Comparison of ENCODE assay signal across 21 cellular contexts in genomic region chrX:32851556-32851955, GRCh38.
DNase-seq lines count a peak whose midpoint lies in the region; ATAC-seq, FAIRE-seq and TF ChIP-seq lines count a peak whose summit lies in the region.
"Had no signal": no experiment of that assay in that cellular context is flagged by ENCODE, and none has a peak within 500 bp of the region (broad histone marks: within the 10 kb centered on the region; RNA-seq: fewer than 3 reads in every experiment).

No MANE protein-coding gene starts in this region.

- H3K36me3 ChIP-seq in psoas muscle (ENCODE audit: insufficient read depth in 1 of 2, low read depth in 1 of 2) (peaks cover 0 to 3% of the 10 kb centered on the region in 2 donors), aorta (ENCODE audit: control insufficient read depth in 1 of 2, insufficient read depth in 2 of 2, low read length in 1 of 2) (no peaks in the 10 kb centered on the region), small intestine (ENCODE audit: control insufficient read depth in 2 of 2, insufficient read depth in 2 of 2, low read length in 2 of 2) (no peaks in the 10 kb centered on the region)
- H3K36me3 ChIP-seq: BLaER1 treated with 17β-estradiol and CSF1 and Interleukin-3, amounts not matched to agents 10 nM and 100 nM had no signal

- no peak for TF ChIP-seq CTCF in psoas muscle (IDR thresholded peaks at IDR 0.05)

- H3K27me3 ChIP-seq in psoas muscle (ENCODE audit: insufficient read depth in 3 of 3, low read length in 2 of 3) = no peaks in the 10 kb centered on the region
- no peaks in the 10 kb centered on the region for H3K27me3 ChIP-seq in aorta (ENCODE audit: control insufficient read depth in 1 of 2, insufficient read depth in 2 of 2, low read length in 1 of 2)
- H3K27me3 ChIP-seq in small intestine (ENCODE audit: control insufficient read depth in 2 of 2, insufficient read depth in 2 of 2, low read length in 2 of 2) = no peaks in the 10 kb centered on the region

- H3K9me3 ChIP-seq in psoas muscle = no peaks in the 10 kb centered on the region
- no peaks in the 10 kb centered on the region for H3K9me3 ChIP-seq in aorta (ENCODE audit: control insufficient read depth, low read length)
- no peaks in the 10 kb centered on the region for H3K9me3 ChIP-seq in small intestine (ENCODE audit: control insufficient read depth, low read depth)
- H3K9me3 ChIP-seq: A549; BLaER1 treated with 17β-estradiol and CSF1 and Interleukin-3, amounts not matched to agents 10 nM and 100 nM; Caco-2 had no signal

- H3K4me1 ChIP-seq in psoas muscle (no peaks in the 10 kb centered on the region), aorta (ENCODE audit: control insufficient read depth in 1 of 2, insufficient read depth in 2 of 2, low read length in 2 of 2) (no peaks in the 10 kb centered on the region), small intestine (ENCODE audit: control insufficient read depth in 2 of 2, insufficient read depth in 1 of 2, low read depth in 1 of 2, low read length in 1 of 2) (no peaks in the 10 kb centered on the region)
- H3K4me1 ChIP-seq: A549; BLaER1 treated with 17β-estradiol and CSF1 and Interleukin-3, amounts not matched to agents 10 nM and 100 nM; Caco-2 had no signal

- H3K27ac ChIP-seq in psoas muscle = peak overlapping the region; percentile 25
- no peak overlapping the region for H3K27ac ChIP-seq in aorta (ENCODE audit: low read depth in 1 of 2, low read length in 2 of 2)
- no peak overlapping the region for H3K27ac ChIP-seq in small intestine (ENCODE audit: low read depth in 1 of 2, low read length in 1 of 2)
- H3K27ac ChIP-seq: 22Rv1; A549; BLaER1 treated with 17β-estradiol and CSF1 and Interleukin-3, amounts not matched to agents 10 nM and 100 nM; C4-2B had no signal

- DNase-seq in HTR-8/SVneo (ENCODE audit: insufficient read length, low spot score) (no peak), psoas muscle (peak; percentile 11 to 47), aorta (no peak), small intestine (no peak), foreskin melanocyte (no peak)
- DNase-seq: AML-193; Caco-2; Calu3; CD4-positive, alpha-beta T cell; CD8-positive, alpha-beta T cell; DMS79 treated with DMSO at 0.1 percent for 48 hours; GF-D8 had no signal

- intact Hi-C loops in psoas muscle (cut with DNase I) (no loop called here), aorta (cut with DNase I) (no loop called here)

- ATAC-seq in psoas muscle (peak; percentile 32 to 73 (median 70)), aorta (ENCODE audit: low FRiP score) (peak; percentile 22)
- ATAC-seq: A549; CD8-positive, alpha-beta T cell; GM12878 had no signal

- no peak overlapping the region for H3K4me3 ChIP-seq in psoas muscle
- H3K4me3 ChIP-seq in aorta (ENCODE audit: low read length in 2 of 2) = no peak overlapping the region
- no peak overlapping the region for H3K4me3 ChIP-seq in small intestine (ENCODE audit: low read depth in 1 of 2, low read length in 2 of 2)
- H3K4me3 ChIP-seq: A549; BLaER1 treated with 17β-estradiol and CSF1 and Interleukin-3, amounts not matched to agents 10 nM and 100 nM; GM12878 had no signal

- WGBS in psoas muscle, 3 donors = 53 to 64% (median 55%) methylated on average over 4 to 5 of the region's 5 CpGs
- WGBS in aorta, 2 donors = 81 to 88% methylated on average over 5 of the region's 5 CpGs
- 79 to 85% (median 82%) methylated on average over 5 of the region's 5 CpGs for WGBS in small intestine, 3 donors

- FAIRE-seq in HTR-8/SVneo (lab: Jason Lieb, UNC) (peak; percentile 64), small intestine (lab: Jason Lieb, UNC) (no peak)
- FAIRE-seq: D721Med, G401.6, GM12878, GM12892, GM18507 had no signal

Comparison
In these comparisons a context has a peak if more than half of its experiments do, and no peak if none do; other contexts are left out.
1. DNase-seq: peak in psoas muscle (2 of 2); none in HTR-8/SVneo (single experiment), aorta (0 of 2), small intestine (single experiment) and foreskin melanocyte (single experiment).